8 cellular contexts compared by ENCODE assay signal in the genomic region with DNA sequence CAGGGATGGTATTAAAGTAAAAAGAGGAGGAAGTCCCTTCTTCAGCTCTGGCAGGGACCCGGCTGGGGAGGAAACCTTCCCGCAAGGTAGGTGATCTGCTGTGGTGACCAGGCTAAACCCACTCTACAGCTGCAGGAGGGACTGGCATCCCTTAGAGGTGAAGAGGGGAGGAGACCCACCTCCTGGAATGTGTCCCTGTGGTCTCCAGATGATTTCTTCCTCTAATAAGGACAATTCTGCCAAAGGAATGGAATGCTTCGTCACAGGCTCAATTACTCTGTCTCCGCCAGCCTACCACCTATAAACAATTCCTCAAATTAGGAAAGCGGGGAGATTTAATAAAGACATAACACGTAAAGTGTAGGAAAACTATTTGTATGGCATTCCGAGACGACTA. TPM values are rescaled to one million over a fixed set of nuclear protein-coding genes. Genes with fewer than 3 reads are reported as not detected.
A peak's percentile ranks its signal among the peaks of the same experiment; 100 is the strongest.
DNase-seq lines count a peak whose midpoint lies in the region; ATAC-seq and TF ChIP-seq lines count a peak whose summit lies in the region.

No MANE protein-coding gene starts in this region.

- peak overlapping the region; percentile 78 for H3K4me3 Mint-ChIP-seq in activated CD8-positive, alpha-beta memory T cell treated with anti-CD3 and anti-CD28 coated beads, Interleukin-2, amount 10 ng/mL, durations not matched to agents 7 days and 5 days
- peak overlapping the region; percentile 89 for H3K4me3 Mint-ChIP-seq in activated T-helper 17 cell treated with anti-CD3 and anti-CD28 coated beads, Interleukin-2, amount 50 U/mL, for 72 hours

- no peak for TF ChIP-seq CTCF in hepatocyte (IDR thresholded peaks at IDR 0.05; ENCODE audit: poor library complexity)

- peak overlapping the region; percentile 81 for H2AFZ ChIP-seq in hepatocyte

- no peaks in the 10 kb centered on the region for H3K9me3 Mint-ChIP-seq in activated CD8-positive, alpha-beta memory T cell treated with anti-CD3 and anti-CD28 coated beads, Interleukin-2, amount 10 ng/mL, durations not matched to agents 7 days and 5 days (ENCODE audit: low read depth)
- H3K9me3 Mint-ChIP-seq in activated T-helper 17 cell treated with anti-CD3 and anti-CD28 coated beads, Interleukin-2, amount 50 U/mL, for 72 hours = no peaks in the 10 kb centered on the region

- H3K4me3 ChIP-seq in hepatocyte (peak overlapping the region; percentile 41), skeletal muscle tissue (ENCODE audit: low read length in 3 of 3) (peak overlapping the region; percentile 72 to 79 (median 78))

- peaks cover 38% of the 10 kb centered on the region for H3K4me1 Mint-ChIP-seq in activated CD8-positive, alpha-beta memory T cell treated with anti-CD3 and anti-CD28 coated beads, Interleukin-2, amount 10 ng/mL, durations not matched to agents 7 days and 5 days
- peaks cover 32% of the 10 kb centered on the region for H3K4me1 Mint-ChIP-seq in activated T-helper 17 cell treated with anti-CD3 and anti-CD28 coated beads, Interleukin-2, amount 50 U/mL, for 72 hours

- peak overlapping the region; percentile 78 for H3K27ac Mint-ChIP-seq in activated CD8-positive, alpha-beta memory T cell treated with anti-CD3 and anti-CD28 coated beads, Interleukin-2, amount 10 ng/mL, durations not matched to agents 7 days and 5 days
- H3K27ac Mint-ChIP-seq in activated T-helper 17 cell treated with anti-CD3 and anti-CD28 coated beads, Interleukin-2, amount 50 U/mL, for 72 hours = peak overlapping the region; percentile 81

- no peaks in the 10 kb centered on the region for H3K27me3 ChIP-seq in hepatocyte
- H3K27me3 ChIP-seq in skeletal muscle tissue (ENCODE audit: control insufficient read depth in 3 of 3, insufficient read depth in 3 of 3, low read length in 3 of 3) = no peaks in the 10 kb centered on the region

- H3K9ac ChIP-seq in skeletal muscle tissue (ENCODE audit: low read depth in 1 of 3, low read length in 3 of 3) = peak overlapping the region; percentile 79 to 90 (median 82)

- peaks cover 7% of the 10 kb centered on the region for H3K27me3 Mint-ChIP-seq in activated CD8-positive, alpha-beta memory T cell treated with anti-CD3 and anti-CD28 coated beads, Interleukin-2, amount 10 ng/mL, durations not matched to agents 7 days and 5 days
- no peaks in the 10 kb centered on the region for H3K27me3 Mint-ChIP-seq in activated T-helper 17 cell treated with anti-CD3 and anti-CD28 coated beads, Interleukin-2, amount 50 U/mL, for 72 hours

- ATAC-seq in activated CD8-positive, alpha-beta memory T cell treated with anti-CD3 and anti-CD28 coated beads, Interleukin-2, amount 10 ng/mL, durations not matched to agents 7 days and 5 days = no peak
- ATAC-seq in activated T-helper 17 cell treated with anti-CD3 and anti-CD28 coated beads, Interleukin-2, amount 50 U/mL, for 72 hours (replicated peaks) = no peak
- ATAC-seq in GM21360 (IDR thresholded peaks at IDR 0.05; ENCODE audit: unreplicated experiment) = no peak

- H3K27ac ChIP-seq in hepatocyte = peak overlapping the region; percentile 65
- H3K27ac ChIP-seq in skeletal muscle tissue (ENCODE audit: low read depth, low read length) = peak overlapping the region; percentile 84

- no peaks in the 10 kb centered on the region for H3K9me2 ChIP-seq in hepatocyte (replicated peaks; ENCODE audit: insufficient read depth)

- DNase-seq in activated CD8-positive, alpha-beta memory T cell treated with anti-CD3 and anti-CD28 coated beads, Interleukin-2, amount 10 ng/mL, durations not matched to agents 7 days and 5 days = peak; percentile 42
- DNase-seq in activated CD8-positive, alpha-beta memory T cell treated with anti-CD3 and anti-CD28 coated beads, Interleukin-2, amount 50 U/mL, for 48 hours = no peak
- peak; percentile 7 for DNase-seq in hepatocyte (ENCODE audit: low spot score)
- DNase-seq in HPDE6-E6E7 (ENCODE audit: extremely low spot score) = no peak
- no peak for DNase-seq in NCI-H524 (lab: John Stamatoyannopoulos, UW)

- H3K4me2 ChIP-seq in hepatocyte = peak overlapping the region; percentile 83

- H3K4me1 ChIP-seq in hepatocyte (ENCODE audit: insufficient read depth) (peaks cover 11% of the 10 kb centered on the region), skeletal muscle tissue (ENCODE audit: control insufficient read depth in 3 of 3, insufficient read depth in 3 of 3, low read length in 3 of 3) (peaks cover 9 to 26% (median 17%) of the 10 kb centered on the region in 3 donors)

- CTCF ChIA-PET in activated CD8-positive, alpha-beta memory T cell treated with anti-CD3 and anti-CD28 coated beads, Interleukin-2, amount 10 ng/mL, durations not matched to agents 7 days and 5 days (lab: Charles Lee) = interaction anchor here (0.6 to 1.8 kb wide), 28 partner anchors 15 to 1201 kb away, joined by 3 to 29 read pairs (median 4); a partner anchor contains a TSS

- H3K36me3 Mint-ChIP-seq in activated CD8-positive, alpha-beta memory T cell treated with anti-CD3 and anti-CD28 coated beads, Interleukin-2, amount 10 ng/mL, durations not matched to agents 7 days and 5 days = peaks cover 6% of the 10 kb centered on the region
- peaks cover 8% of the 10 kb centered on the region for H3K36me3 Mint-ChIP-seq in activated T-helper 17 cell treated with anti-CD3 and anti-CD28 coated beads, Interleukin-2, amount 50 U/mL, for 72 hours (ENCODE audit: low read depth)

- WGBS in hepatocyte (ENCODE audit: low lambda C conversion rate, missing lambda C conversion rate) = 17% methylated on average over 8 of the region's 8 CpGs

- H4K20me1 ChIP-seq in hepatocyte (ENCODE audit: insufficient read depth, poor library complexity, severe bottlenecking) = peaks cover 31% of the 10 kb centered on the region

- peaks cover 31% of the 10 kb centered on the region for H3K79me2 ChIP-seq in hepatocyte

- H3K9me3 ChIP-seq in hepatocyte (ENCODE audit: low read depth) (no peaks in the 10 kb centered on the region), skeletal muscle tissue (ENCODE audit: control insufficient read depth in 3 of 3, low read length in 3 of 3) (no peaks in the 10 kb centered on the region)

- H3K36me3 ChIP-seq in hepatocyte (replicated peaks; ENCODE audit: insufficient read depth, low read depth) = no peaks in the 10 kb centered on the region
- no peaks in the 10 kb centered on the region for H3K36me3 ChIP-seq in skeletal muscle tissue (ENCODE audit: control insufficient read depth in 3 of 3, insufficient read depth in 3 of 3, low read length in 3 of 3)

RNA-seq across cellular contexts. Expression of a gene that starts 0.6 kb away (rescaled TPM):
- total RNA-seq in activated CD8-positive, alpha-beta memory T cell treated with anti-CD3 and anti-CD28 coated beads, Interleukin-2, amount 10 ng/mL, durations not matched to agents 7 days and 5 days = 10 to 100 TPM; 57.6 to 64.6 TPM
- total RNA-seq in activated T-helper 17 cell treated with anti-CD3 and anti-CD28 coated beads, Interleukin-2, amount 50 U/mL, for 72 hours = 10 to 100 TPM; 55.6 to 62.2 TPM
- total RNA-seq in hepatocyte (34.0 and 36.2 TPM in 2 replicates), skeletal muscle tissue (58.5 TPM)
- polyA plus RNA-seq in hepatocyte = 12.8 and 16.6 TPM in 2 replicates

RNA-seq across cellular contexts. Expression of a gene that starts 47.0 kb away (rescaled TPM):
- 100 to 1,000 TPM in 1 of 2 experiments, 10 to 100 TPM in 1; 87.9 to 112 TPM for total RNA-seq in activated CD8-positive, alpha-beta memory T cell treated with anti-CD3 and anti-CD28 coated beads, Interleukin-2, amount 10 ng/mL, durations not matched to agents 7 days and 5 days
- total RNA-seq in activated T-helper 17 cell treated with anti-CD3 and anti-CD28 coated beads, Interleukin-2, amount 50 U/mL, for 72 hours = 100 to 1,000 TPM in 1 of 2 donors, 10 to 100 TPM in 1; 97.0 to 126 TPM
- 106 and 138 TPM in 2 replicates for total RNA-seq in hepatocyte
- polyA plus RNA-seq in hepatocyte = 102 and 131 TPM in 2 replicates
- 135 TPM for total RNA-seq in skeletal muscle tissue

Comparison
In these comparisons a context has a peak if more than half of its experiments do, and no peak if none do; other contexts are left out.
1. DNase-seq: peak in activated CD8-positive, alpha-beta memory T cell treated with anti-CD3 and anti-CD28 coated beads, Interleukin-2, amount 10 ng/mL, durations not matched to agents 7 days and 5 days (single experiment) and hepatocyte (single experiment); none in activated CD8-positive, alpha-beta memory T cell treated with anti-CD3 and anti-CD28 coated beads, Interleukin-2, amount 50 U/mL, for 48 hours (single experiment), HPDE6-E6E7 (single experiment) and NCI-H524 (0 of 2).